In the genomic region with DNA sequence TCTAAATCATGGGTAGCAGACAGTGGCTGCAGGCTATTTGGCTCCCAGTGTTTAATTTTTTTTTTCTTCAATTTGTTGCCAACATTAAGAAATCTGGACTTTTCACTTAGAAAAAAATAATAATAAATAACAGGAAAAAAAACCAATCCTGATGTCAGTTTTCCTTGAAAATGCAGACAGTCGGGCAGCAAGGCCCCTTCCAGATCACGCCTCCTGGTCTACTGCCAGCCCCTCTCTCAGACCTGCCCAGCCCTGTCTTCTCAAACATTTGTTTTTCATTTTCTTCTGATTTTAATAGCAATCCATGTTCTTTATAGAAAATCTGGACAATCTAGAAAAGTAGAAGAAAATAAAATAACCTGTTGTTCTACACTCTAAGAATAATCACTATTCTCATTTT, we compare ENCODE assay signal across 19 cellular contexts. TPM values are rescaled to one million over a fixed set of nuclear protein-coding genes. Genes with fewer than 3 reads are reported as not detected.
DNase-seq lines count a peak whose midpoint lies in the region; ATAC-seq and TF ChIP-seq lines count a peak whose summit lies in the region.
"Had no signal": no experiment of that assay in that cellular context is flagged by ENCODE, and none has a peak within 500 bp of the region (broad histone marks: within the 10 kb centered on the region; RNA-seq: fewer than 3 reads in every experiment).

No MANE protein-coding gene starts in this region.

- TF ChIP-seq CTCF in PC-3 (conservative IDR thresholded peaks at IDR 0.05; ENCODE audit: low read depth, low read length), result no peak
- TF ChIP-seq CTCF in tibial artery (IDR thresholded peaks at IDR 0.05), result no peak

- no peaks in the 10 kb centered on the region for H3K9me3 ChIP-seq in PC-3 (ENCODE audit: low read length)
- H3K9me3 ChIP-seq in mesenchymal stem cell (ENCODE audit: control insufficient read depth, low read length), result no peaks in the 10 kb centered on the region
- no peaks in the 10 kb centered on the region for H3K9me3 ChIP-seq in tibial artery
- H3K9me3 ChIP-seq: BLaER1 had no signal

- H3K79me1 ChIP-seq in mesenchymal stem cell (replicated peaks; ENCODE audit: low read length, poor library complexity, severe bottlenecking), result peaks cover 31% of the 10 kb centered on the region

- H3K27ac ChIP-seq in PC-3 (ENCODE audit: low read length), result peak overlapping the region; percentile 92
- no peak overlapping the region for H3K27ac ChIP-seq in mesenchymal stem cell (ENCODE audit: low read length, poor library complexity, severe bottlenecking)
- peak overlapping the region in 1 of 2 donors; percentile 34 for H3K27ac ChIP-seq in tibial artery
- H3K27ac ChIP-seq: BLaER1 had no signal

- intact Hi-C loops in PC-3 (cut with micrococcal nuclease), result loop anchor here (1.0 kb wide), 1 partner anchor 8 kb away; no protein-coding TSS in a partner anchor
- intact Hi-C loops in tibial artery (cut with DNase I; ENCODE audit: low total_unique reads), result no loop called here

- no peak overlapping the region for H3K18ac ChIP-seq in mesenchymal stem cell (ENCODE audit: low read depth in 1 of 2, low read length in 2 of 2)

- H2BK12ac ChIP-seq in mesenchymal stem cell (ENCODE audit: low read length in 2 of 2), result no peak overlapping the region

- no peak overlapping the region for H2BK120ac ChIP-seq in mesenchymal stem cell (ENCODE audit: low read depth, low read length)

- no peak overlapping the region for H3K23ac ChIP-seq in mesenchymal stem cell (ENCODE audit: low read length in 2 of 2)

- H3K36me3 ChIP-seq in PC-3 (ENCODE audit: low read depth, low read length) (peaks cover 42% of the 10 kb centered on the region), mesenchymal stem cell (ENCODE audit: control insufficient read depth in 1 of 2, insufficient read depth in 2 of 2, low read depth in 1 of 2, low read length in 2 of 2) (peaks cover 43 to 59% of the 10 kb centered on the region in 2 experiments), tibial artery (peaks cover 13 to 71% (median 35%) of the 10 kb centered on the region in 3 donors)

- no TSS peak for BruUV-seq in PC-3 (replicated peaks; lab: Mats Ljungman, UMichigan)

- H2AK5ac ChIP-seq in mesenchymal stem cell (ENCODE audit: low read length, severe bottlenecking), result no peak overlapping the region

- H3K4ac ChIP-seq in mesenchymal stem cell (ENCODE audit: low read depth in 1 of 2, low read length in 2 of 2), result no peak overlapping the region

- peaks cover 6% of the 10 kb centered on the region for H3F3A ChIP-seq in PC-3 (ENCODE audit: low read length, unreplicated experiment)

- H3K9ac ChIP-seq in PC-3 (ENCODE audit: low read length) (peak overlapping the region; percentile 77), mesenchymal stem cell (ENCODE audit: low read length) (peak overlapping the region; percentile 63)
- H3K9ac ChIP-seq: BLaER1 had no signal

- H3K27me3 ChIP-seq in PC-3 (ENCODE audit: low read length) (no peaks in the 10 kb centered on the region), mesenchymal stem cell (ENCODE audit: control insufficient read depth in 1 of 2, insufficient read depth in 1 of 2, low read length in 2 of 2) (no peaks in the 10 kb centered on the region), tibial artery (no peaks in the 10 kb centered on the region)
- H3K27me3 ChIP-seq: BLaER1 had no signal

- no peak for ATAC-seq in PC-3
- ATAC-seq: stimulated activated memory B cell treated with anti-CD40 and anti-IgM and Interleukin-4, amounts not matched to agents 10 μg/mL and 1 μg/mL and 100 μg/mL, for 72 hours had no signal

- no peak overlapping the region for H4K8ac ChIP-seq in mesenchymal stem cell (ENCODE audit: low read length)

- no peak overlapping the region for H3K4me3 ChIP-seq in PC-3 (ENCODE audit: low read length)
- H3K4me3 ChIP-seq in mesenchymal stem cell (ENCODE audit: insufficient read depth in 1 of 2, low read depth in 1 of 2, low read length in 2 of 2), result no peak overlapping the region
- H3K4me3 ChIP-seq in tibial artery, result no peak overlapping the region
- H3K4me3 ChIP-seq: BLaER1 had no signal

- H3K4me2 ChIP-seq in PC-3 (ENCODE audit: low read length) (0 out of 2 replicates have a peak overlapping the region, but pooled peaks have one; percentile 1), mesenchymal stem cell (ENCODE audit: low read length, poor library complexity, severe bottlenecking) (no peak overlapping the region)
- H3K4me2 ChIP-seq: BLaER1 had no signal

- no peak overlapping the region for H2BK15ac ChIP-seq in mesenchymal stem cell (ENCODE audit: low read depth, poor library complexity, severe bottlenecking)

- H3K14ac ChIP-seq in mesenchymal stem cell (ENCODE audit: low read length in 2 of 2), result no peak overlapping the region

- H4K20me1 ChIP-seq in PC-3 (ENCODE audit: low read length), result no peaks in the 10 kb centered on the region

- 100% methylated on average over 2 of the region's 2 CpGs for WGBS in mesenchymal stem cell

- H4K91ac ChIP-seq in mesenchymal stem cell (ENCODE audit: low read length), result no peak overlapping the region

- H2BK5ac ChIP-seq in mesenchymal stem cell (ENCODE audit: low read depth, low read length, poor library complexity, severe bottlenecking), result no peak overlapping the region

- no peak overlapping the region for H2AFZ ChIP-seq in PC-3 (ENCODE audit: low read length)
- H2AFZ ChIP-seq in mesenchymal stem cell (ENCODE audit: low read depth, low read length), result no peak overlapping the region

- H3K79me2 ChIP-seq in PC-3 (ENCODE audit: low read length), result peaks cover 39% of the 10 kb centered on the region

- POLR2A ChIA-PET in PC-3 (lab: Charles Lee; ENCODE audit: unreplicated experiment), result no interaction called here

- CTCF ChIA-PET in PC-3 (lab: Charles Lee), result no interaction called here

- no peak for DNase-seq in PC-3
- DNase-seq in fibroblast of gingiva (ENCODE audit: low read depth), result peak; percentile 63
- DNase-seq in mesenchymal stem cell, result no peak
- peak; percentile 82 to 89 for DNase-seq in tibial artery
- DNase-seq in NK-92 (lab: John Stamatoyannopoulos, UW; ENCODE audit: unreplicated experiment), result no peak
- no peak for DNase-seq in HuH-7.5 (ENCODE audit: low spot score)
- no peak for DNase-seq in stimulated activated CD4-positive, alpha-beta T cell treated with anti-CD3 and anti-CD28 coated beads, Interleukin-1b, Interleukin-23, amount 100 ng/mL, for 48 hours
- DNase-seq: activated CD4-positive, alpha-beta T cell treated with anti-CD3 and anti-CD28 coated beads for 48 hours; activated T-cell treated with anti-CD3 and anti-CD28 coated beads for 4 hours; caudate nucleus; DMS153; effector CD8-positive, alpha-beta T cell; glutamatergic neuron; IMR-90; NCI-H2171 treated with DMSO at 0.1 percent for 48 hours; nucleus accumbens; small intestine had no signal

- H3K4me1 ChIP-seq in PC-3 (ENCODE audit: insufficient read depth, low read length) (peaks cover 41% of the 10 kb centered on the region), mesenchymal stem cell (ENCODE audit: control insufficient read depth, insufficient read depth, low read depth, low read length) (peaks cover 16% of the 10 kb centered on the region), tibial artery (peaks cover 0 to 28% (median 15%) of the 10 kb centered on the region in 4 donors)
- H3K4me1 ChIP-seq: BLaER1 had no signal

- no peaks in the 10 kb centered on the region for H3K9me2 ChIP-seq in PC-3 (replicated peaks; ENCODE audit: low read length)

RNA-seq across cellular contexts. Expression of a gene that starts 15.5 kb away (rescaled TPM):
- total RNA-seq in PC-3 (2014; rRNA removed), result 35.7 and 37.8 TPM in 2 replicates
- polyA plus RNA-seq in mesenchymal stem cell (2013, experiment 1 of 2), result 62.7 TPM
- 59.5 TPM for polyA plus RNA-seq in mesenchymal stem cell (2013, experiment 2 of 2)

Comparison
In these comparisons a context has a peak if more than half of its experiments do, and no peak if none do; other contexts are left out.
1. DNase-seq: peak in fibroblast of gingiva (single experiment) and tibial artery (2 of 2); none in PC-3 (single experiment), mesenchymal stem cell (single experiment), NK-92 (single experiment), HuH-7.5 (single experiment) and stimulated activated CD4-positive, alpha-beta T cell treated with anti-CD3 and anti-CD28 coated beads, Interleukin-1b, Interleukin-23, amount 100 ng/mL, for 48 hours (single experiment).